16 cellular contexts compared by ENCODE assay signal in the genomic region with DNA sequence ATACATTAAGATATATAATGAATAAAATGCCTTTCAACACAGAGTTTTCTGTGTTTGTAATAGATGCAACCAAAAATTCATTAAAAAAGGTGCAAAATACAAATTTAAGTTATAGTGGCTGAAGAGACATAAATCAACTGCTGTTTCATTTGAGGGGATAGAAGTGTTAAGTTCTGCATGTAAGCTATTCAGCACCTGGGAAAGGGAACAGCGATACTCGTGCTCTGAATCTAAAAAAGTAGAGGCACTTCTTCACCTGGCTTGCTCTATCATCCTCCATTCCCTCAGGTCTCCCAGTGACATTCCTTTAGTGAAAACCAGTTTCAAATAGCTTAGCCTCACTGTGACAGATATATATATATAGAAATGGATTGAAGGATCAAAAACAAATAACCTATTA.
DNase-seq lines count a peak whose midpoint lies in the region; ATAC-seq and TF ChIP-seq lines count a peak whose summit lies in the region.
"Had no signal": no experiment of that assay in that cellular context is flagged by ENCODE, and none has a peak within 500 bp of the region (broad histone marks: within the 10 kb centered on the region; RNA-seq: fewer than 3 reads in every experiment).

No MANE protein-coding gene starts in this region.

- H2AFZ ChIP-seq in neural progenitor cell (replicated peaks), result no peak overlapping the region

- H3K79me2 ChIP-seq in neural progenitor cell (ENCODE audit: low read depth), result no peaks in the 10 kb centered on the region

- TF ChIP-seq CTCF in foreskin keratinocyte (conservative IDR thresholded peaks at IDR 0.05) (no peak), neural progenitor cell (IDR thresholded peaks at IDR 0.05) (no peak)

- no peaks in the 10 kb centered on the region for H3K9me3 Mint-ChIP-seq in neural progenitor cell

- H4K20me1 ChIP-seq in neural progenitor cell (ENCODE audit: low read depth), result no peaks in the 10 kb centered on the region

- H3K4me1 ChIP-seq in foreskin keratinocyte (no peaks in the 10 kb centered on the region), neural progenitor cell (no peaks in the 10 kb centered on the region)
- H3K4me1 ChIP-seq: BE2C had no signal

- ATAC-seq in foreskin keratinocyte, result peak; percentile 43
- ATAC-seq: PC-3 had no signal

- no peaks in the 10 kb centered on the region for H3F3A ChIP-seq in neural progenitor cell (ENCODE audit: low read depth)

- no peak overlapping the region for H3K4me3 ChIP-seq in H7 (ENCODE audit: insufficient read depth, low read depth, low read length)
- no peak overlapping the region for H3K4me3 ChIP-seq in neural progenitor cell

- H3K4me2 ChIP-seq in neural progenitor cell, result no peak overlapping the region

- no peak overlapping the region for H3K9ac ChIP-seq in neural progenitor cell

- H3K27me3 ChIP-seq in H7 (ENCODE audit: control insufficient read depth, insufficient read depth, low read length) (no peaks in the 10 kb centered on the region), foreskin keratinocyte (no peaks in the 10 kb centered on the region), neural progenitor cell (no peaks in the 10 kb centered on the region)
- H3K27me3 ChIP-seq: BE2C had no signal

- no peak overlapping the region for H3K27ac Mint-ChIP-seq in neural progenitor cell
- H3K27ac Mint-ChIP-seq: CD4-positive, alpha-beta memory T cell had no signal

- peaks cover 2% of the 10 kb centered on the region for H3K27me3 Mint-ChIP-seq in neural progenitor cell (ENCODE audit: insufficient read depth, low read depth)
- H3K27me3 Mint-ChIP-seq: CD4-positive, alpha-beta memory T cell had no signal

- H3K27ac ChIP-seq in foreskin keratinocyte (no peak overlapping the region), neural progenitor cell (no peak overlapping the region)

- H3K4me3 Mint-ChIP-seq in neural progenitor cell, result no peak overlapping the region
- H3K4me3 Mint-ChIP-seq: CD4-positive, alpha-beta memory T cell had no signal

- no peaks in the 10 kb centered on the region for H3K36me3 Mint-ChIP-seq in neural progenitor cell
- H3K36me3 Mint-ChIP-seq: CD4-positive, alpha-beta memory T cell had no signal

- peaks cover 22% of the 10 kb centered on the region for H3K4me1 Mint-ChIP-seq in neural progenitor cell
- H3K4me1 Mint-ChIP-seq: CD4-positive, alpha-beta memory T cell had no signal

- H3K9me3 ChIP-seq in neural progenitor cell (ENCODE audit: low read depth), result no peaks in the 10 kb centered on the region
- H3K9me3 ChIP-seq: BE2C had no signal

- DNase-seq in H7 (peak; percentile 1), amniotic epithelial cell (ENCODE audit: low read depth) (peak; percentile 12), foreskin keratinocyte (peak in 1 of 2 donors; percentile 26), neural progenitor cell (ENCODE audit: low spot score) (peak; percentile 9), putamen (ENCODE audit: low spot score) (no peak), NCI-H1105 (lab: John Stamatoyannopoulos, UW) (no peak), NCI-H2081 (lab: John Stamatoyannopoulos, UW) (no peak)
- DNase-seq: BE2C; CD4-positive, alpha-beta memory T cell; DMS79 treated with DMSO at 0.1 percent for 48 hours; GDM1; Kasumi-1; NCI-H1436 treated with DMSO at 0.1 percent for 48 hours; NCI-H2227 treated with DMSO at 0.1 percent for 48 hours; NCI-H526; PC-3 had no signal

- H3K36me3 ChIP-seq in H7 (replicated peaks; ENCODE audit: control insufficient read depth, insufficient read depth, low read length) (no peaks in the 10 kb centered on the region), neural progenitor cell (no peaks in the 10 kb centered on the region)
- H3K36me3 ChIP-seq: BE2C had no signal

Comparison
In these comparisons a context has a peak if more than half of its experiments do, and no peak if none do; other contexts are left out.
1. DNase-seq: peak in H7 (single experiment), amniotic epithelial cell (single experiment) and neural progenitor cell (single experiment); none in putamen (single experiment), NCI-H1105 (single experiment) and NCI-H2081 (0 of 2).